ENCODE assay signal across 7 cellular contexts in the genomic region with DNA sequence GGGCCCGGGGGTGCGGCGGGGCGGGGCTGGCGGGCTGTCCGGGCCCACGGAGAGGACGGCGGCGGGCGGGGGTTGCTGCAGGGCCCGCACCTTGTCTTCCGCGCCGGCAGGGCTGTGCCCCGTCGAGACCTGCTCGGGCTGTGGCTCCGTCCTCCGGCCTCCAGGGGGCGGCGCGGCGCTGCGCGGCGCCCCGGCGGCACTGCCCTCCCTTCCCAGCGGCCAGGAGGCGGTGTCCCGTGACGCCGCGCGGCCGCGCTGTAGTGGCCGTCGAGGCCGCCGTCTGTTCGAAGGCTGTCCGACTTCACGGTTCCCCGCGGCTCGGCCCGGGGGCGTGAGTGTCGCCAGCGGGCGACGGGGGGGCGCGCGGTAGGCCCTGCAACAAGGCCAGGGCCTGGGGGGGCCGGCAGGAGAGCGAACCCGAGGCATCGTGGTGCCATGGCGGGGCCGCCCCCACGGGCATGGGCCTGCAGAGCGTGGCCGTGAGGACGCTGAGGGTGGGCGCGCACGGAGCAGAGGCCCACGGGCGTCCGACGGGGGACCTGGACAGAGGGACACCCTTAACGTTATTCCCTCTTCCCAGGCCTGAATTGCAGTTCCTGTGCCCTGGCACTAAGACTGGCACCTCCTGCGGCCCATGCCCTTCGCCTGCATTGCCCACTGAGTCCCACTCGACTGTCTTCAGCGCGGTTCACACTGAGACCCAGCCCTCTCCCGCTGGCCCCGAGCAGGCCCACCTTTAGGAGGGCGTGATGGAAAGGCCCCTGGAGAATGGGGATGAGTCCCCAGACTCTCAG. TPM values are rescaled to one million over a fixed set of nuclear protein-coding genes. Genes with fewer than 3 reads are reported as not detected.
DNase-seq lines count a peak whose midpoint lies in the region; ATAC-seq and TF ChIP-seq lines count a peak whose summit lies in the region.

A gene with protein sequence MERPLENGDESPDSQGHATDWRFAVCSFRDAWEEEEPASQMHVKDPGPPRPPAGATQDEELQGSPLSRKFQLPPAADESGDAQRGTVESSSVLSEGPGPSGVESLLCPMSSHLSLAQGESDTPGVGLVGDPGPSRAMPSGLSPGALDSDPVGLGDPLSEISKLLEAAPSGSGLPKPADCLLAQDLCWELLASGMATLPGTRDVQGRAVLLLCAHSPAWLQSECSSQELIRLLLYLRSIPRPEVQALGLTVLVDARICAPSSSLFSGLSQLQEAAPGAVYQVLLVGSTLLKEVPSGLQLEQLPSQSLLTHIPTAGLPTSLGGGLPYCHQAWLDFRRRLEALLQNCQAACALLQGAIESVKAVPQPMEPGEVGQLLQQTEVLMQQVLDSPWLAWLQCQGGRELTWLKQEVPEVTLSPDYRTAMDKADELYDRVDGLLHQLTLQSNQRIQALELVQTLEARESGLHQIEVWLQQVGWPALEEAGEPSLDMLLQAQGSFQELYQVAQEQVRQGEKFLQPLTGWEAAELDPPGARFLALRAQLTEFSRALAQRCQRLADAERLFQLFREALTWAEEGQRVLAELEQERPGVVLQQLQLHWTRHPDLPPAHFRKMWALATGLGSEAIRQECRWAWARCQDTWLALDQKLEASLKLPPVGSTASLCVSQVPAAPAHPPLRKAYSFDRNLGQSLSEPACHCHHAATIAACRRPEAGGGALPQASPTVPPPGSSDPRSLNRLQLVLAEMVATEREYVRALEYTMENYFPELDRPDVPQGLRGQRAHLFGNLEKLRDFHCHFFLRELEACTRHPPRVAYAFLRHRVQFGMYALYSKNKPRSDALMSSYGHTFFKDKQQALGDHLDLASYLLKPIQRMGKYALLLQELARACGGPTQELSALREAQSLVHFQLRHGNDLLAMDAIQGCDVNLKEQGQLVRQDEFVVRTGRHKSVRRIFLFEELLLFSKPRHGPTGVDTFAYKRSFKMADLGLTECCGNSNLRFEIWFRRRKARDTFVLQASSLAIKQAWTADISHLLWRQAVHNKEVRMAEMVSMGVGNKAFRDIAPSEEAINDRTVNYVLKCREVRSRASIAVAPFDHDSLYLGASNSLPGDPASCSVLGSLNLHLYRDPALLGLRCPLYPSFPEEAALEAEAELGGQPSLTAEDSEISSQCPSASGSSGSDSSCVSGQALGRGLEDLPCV (plus strand): TSS at position 237 of the 794 bp plus-strand sequence. CDS start 513 bp downstream, at position 750.

- H3K36me3 Mint-ChIP-seq in activated B cell treated with CpG ODN at 0.5 μM for 24 hours (ENCODE audit: low read depth): peaks cover 11% of the 10 kb centered on the region

- ATAC-seq in HG02884 (IDR thresholded peaks at IDR 0.05; ENCODE audit: unreplicated experiment) (peak; percentile 72), activated B cell treated with CpG ODN at 0.5 μM for 24 hours (ENCODE audit: low read depth) (peak; percentile 97)

- intact Hi-C loops in activated B cell treated with CpG ODN at 0.5 μM for 24 hours (cut with micrococcal nuclease): loop anchor here (1.0 to 5.0 kb wide), 5 partner anchors 35 to 186 kb away; a partner anchor contains a TSS

- peak; percentile 97 for DNase-seq in GM13976 (ENCODE audit: low spot score)
- DNase-seq in NCI-H2171 (lab: John Stamatoyannopoulos, UW): peak; percentile 64
- DNase-seq in activated B cell treated with CpG ODN at 0.5 μM for 24 hours: peak; percentile 73
- DNase-seq in cerebellum (ENCODE audit: low spot score): peak; percentile 35
- DNase-seq in kidney tubule cell (ENCODE audit: low spot score): peak; percentile 76
- DNase-seq in stimulated activated CD4-positive, alpha-beta T cell treated with anti-CD3 and anti-CD28 coated beads, Interleukin-2, amount 100 ng/mL, for 4 hours (ENCODE audit: low read depth): peak; percentile 75

- POLR2A ChIA-PET in activated B cell treated with CpG ODN at 0.5 μM for 24 hours (lab: Charles Lee): interaction anchor here (0.7 to 1.6 kb wide), 4 partner anchors 35 to 352 kb away, joined by 3 to 5 read pairs (median 3); a partner anchor contains a TSS

- CTCF ChIA-PET in activated B cell treated with CpG ODN at 0.5 μM for 24 hours (lab: Charles Lee): interaction anchor here (1.0 to 1.5 kb wide), 3 partner anchors 19 to 186 kb away, joined by 4 to 6 read pairs (median 4); no protein-coding TSS in a partner anchor

- H3K27ac Mint-ChIP-seq in activated B cell treated with CpG ODN at 0.5 μM for 24 hours: no peak within 1 kb of the TSS

- no peaks in the 10 kb centered on the region for H3K27me3 Mint-ChIP-seq in activated B cell treated with CpG ODN at 0.5 μM for 24 hours

- H3K9me3 Mint-ChIP-seq in activated B cell treated with CpG ODN at 0.5 μM for 24 hours: no peaks in the 10 kb centered on the region

- in situ Hi-C loops in GM13976 (cut with MboI; ENCODE audit: low sequenced_read_pairs, unreplicated experiment): no loop called here

- peak within 1 kb of the TSS; percentile 79 for H3K4me3 Mint-ChIP-seq in activated B cell treated with CpG ODN at 0.5 μM for 24 hours

- peak; percentile 94 for TF ChIP-seq CTCF in GM13976 (IDR thresholded peaks at IDR 0.05; ENCODE audit: borderline replicate concordance, control extremely low read depth, extremely low read depth, insufficient read depth, missing control alignments)
- TF ChIP-seq CTCF in activated B cell treated with CpG ODN at 0.5 μM for 24 hours (IDR thresholded peaks at IDR 0.05): peak; percentile 41

- H3K4me1 Mint-ChIP-seq in activated B cell treated with CpG ODN at 0.5 μM for 24 hours: peaks cover 3% of the 10 kb centered on the region

RNA-seq across cellular contexts. Expression of the gene that starts here (rescaled TPM):
- total RNA-seq in activated B cell treated with CpG ODN at 0.5 μM for 24 hours: 7.8 TPM in 2 replicates
- 3.9 TPM for total RNA-seq in cerebellum

Comparison
In these comparisons a context has a peak if more than half of its experiments do, and no peak if none do; other contexts are left out.
1. Peak in every context shown above with its lines: DNase-seq and ATAC-seq.
2. DNase-seq: peak in every context shown above with its lines; median percentile 97 in GM13976; 76 in kidney tubule cell; 75 in stimulated activated CD4-positive, alpha-beta T cell treated with anti-CD3 and anti-CD28 coated beads, Interleukin-2, amount 100 ng/mL, for 4 hours; 73 in activated B cell treated with CpG ODN at 0.5 μM for 24 hours; 64 in NCI-H2171; 35 in cerebellum.